In genomic region chr5:142053434-142054253, GRCh38 we compare ENCODE assay signal across 10 cellular contexts. TPM values are rescaled to one million over a fixed set of nuclear protein-coding genes. Genes with fewer than 3 reads are reported as not detected.
A peak's percentile ranks its signal among the peaks of the same experiment; 100 is the strongest.
DNase-seq lines count a peak whose midpoint lies in the region; ATAC-seq and TF ChIP-seq lines count a peak whose summit lies in the region.
"Had no signal": no experiment of that assay in that cellular context is flagged by ENCODE, and none has a peak within 500 bp of the region (broad histone marks: within the 10 kb centered on the region; RNA-seq: fewer than 3 reads in every experiment).

No MANE protein-coding gene starts in this region.

- H3K4me1 ChIP-seq in mesodermal cell (ENCODE audit: control insufficient read depth, insufficient read depth, low read length, poor library complexity, severe bottlenecking), result peaks cover 12% of the 10 kb centered on the region
- H3K4me1 ChIP-seq: prostate gland had no signal

- H3K4me3 Mint-ChIP-seq in brain, result peak overlapping the region in 3 of 5 experiments; percentile 3 to 32 (median 7)

- H3K27ac Mint-ChIP-seq in brain, result peak overlapping the region; percentile 9 to 91 (median 73)

- H3K4me3 ChIP-seq in AG09309 (ENCODE audit: control insufficient read depth, low read depth, low read length) (no peak overlapping the region), mesodermal cell (ENCODE audit: extremely low read depth, insufficient read depth, low read length, poor library complexity, severe bottlenecking) (no peak overlapping the region)
- H3K4me3 ChIP-seq: prostate gland had no signal

- ATAC-seq in HG02938 (IDR thresholded peaks at IDR 0.05; ENCODE audit: unreplicated experiment) (no peak), GM21390 (IDR thresholded peaks at IDR 0.05; ENCODE audit: unreplicated experiment) (no peak), GM18909 (IDR thresholded peaks at IDR 0.05; ENCODE audit: poor library complexity, unreplicated experiment) (no peak)

- no peak for TF ChIP-seq CTCF in AG09309 (IDR thresholded peaks at IDR 0.05; ENCODE audit: control insufficient read depth, insufficient read depth, low read depth, low read length, missing control alignments)
- no peak for TF ChIP-seq CTCF in brain (conservative IDR thresholded peaks at IDR 0.05)

- 14 to 53% methylated on average over 1 to 4 of the region's 4 CpGs for whole genome bisulfite sequencing in mesodermal cell (ENCODE audit: insufficient coverage in 2 of 2), 2 experiments

- peaks cover 0 to 3% (median 0%) of the 10 kb centered on the region in 5 experiments for H3K9me3 Mint-ChIP-seq in brain

- H3K27me3 Mint-ChIP-seq in brain, result no peaks in the 10 kb centered on the region

- H3K9me3 ChIP-seq in mesodermal cell (ENCODE audit: control insufficient read depth, low read length), result no peaks in the 10 kb centered on the region
- H3K9me3 ChIP-seq: prostate gland had no signal

- H3K36me3 Mint-ChIP-seq in brain, result no peaks in the 10 kb centered on the region

- H3K4me1 Mint-ChIP-seq in brain, result peaks cover 61% of the 10 kb centered on the region

- no peaks in the 10 kb centered on the region for H3K36me3 ChIP-seq in mesodermal cell (ENCODE audit: control insufficient read depth, insufficient read depth, low read length)
- H3K36me3 ChIP-seq: prostate gland had no signal

- peak; percentile 33 for DNase-seq in AG09309 (ENCODE audit: low read depth)
- peak; percentile 27 to 35 for DNase-seq in Kasumi-1 (lab: John Stamatoyannopoulos, UW)
- no peak for DNase-seq in NCI-H146 treated with DMSO at 0.1 percent for 48 hours (lab: John Stamatoyannopoulos, UW; ENCODE audit: unreplicated experiment)
- DNase-seq: NCI-H1694 had no signal

- peak overlapping the region; percentile 72 for H3K27ac ChIP-seq in mesodermal cell (ENCODE audit: low read depth, low read length, severe bottlenecking)
- H3K27ac ChIP-seq: prostate gland had no signal

RNA-seq across cellular contexts. Expression of gene GNPDA1, which starts 40.8 kb away (rescaled TPM):
- 66.1 TPM for polyA plus RNA-seq in brain (ENCODE audit: insufficient read depth, low read depth, low replicate concordance)
- 65.8 TPM for polyA plus RNA-seq in mesodermal cell (2013, experiment 1 of 2)
- 58.3 TPM for polyA plus RNA-seq in mesodermal cell (2013, experiment 2 of 2)

RNA-seq across cellular contexts. Expression of gene NDFIP1, which starts 54.9 kb away (rescaled TPM):
- 108 TPM for polyA plus RNA-seq in brain (ENCODE audit: insufficient read depth, low read depth, low replicate concordance)
- 46.7 TPM for polyA plus RNA-seq in mesodermal cell (2013, experiment 1 of 2)
- 49.4 TPM for polyA plus RNA-seq in mesodermal cell (2013, experiment 2 of 2)
